28 cellular contexts compared by ENCODE assay signal in genomic region chr3:193502871-193503270, GRCh38. TPM values are rescaled to one million over a fixed set of nuclear protein-coding genes. Genes with fewer than 3 reads are reported as not detected.
"Had no signal": no experiment of that assay in that cellular context is flagged by ENCODE, and none has a peak within 500 bp of the region (broad histone marks: within the 10 kb centered on the region; RNA-seq: fewer than 3 reads in every experiment).

No MANE protein-coding gene starts in this region.

- H3K9me3 ChIP-seq: heart right ventricle, left ventricle myocardium inferior, neutrophil, right atrium auricular region, right lobe of liver, tibial nerve, vagina had no signal

- H3K9ac ChIP-seq: neural progenitor cell, parathyroid adenoma had no signal

- ATAC-seq: heart right ventricle; left colon; natural killer cell; right lobe of liver; stimulated activated memory B cell treated with anti-CD40 and anti-IgM and Interleukin-4, amounts not matched to agents 10 μg/mL and 1 μg/mL and 100 μg/mL, for 72 hours; stimulated activated naive CD8-positive, alpha-beta T cell treated with anti-CD3 and anti-CD28 coated beads, Interleukin-15, amount 100 ng/mL, for 72 hours had no signal

- H3K27me3 ChIP-seq: neural progenitor cell, neutrophil, right atrium auricular region, right lobe of liver, tibial nerve, vagina had no signal

- H3K27ac ChIP-seq: heart right ventricle, left ventricle myocardium inferior, neural progenitor cell, neutrophil, parathyroid adenoma, right atrium auricular region, right lobe of liver, tibial nerve, vagina had no signal

- H3K4me1 ChIP-seq: neural progenitor cell, right atrium auricular region, vagina had no signal

- DNase-seq: heart right ventricle; hippocampal formation; immature natural killer cell; kidney; left colon; left ventricle myocardium inferior; mammary epithelial cell; mesenchymal stem cell; naive B cell; natural killer cell; nephron progenitor cell; occipital lobe; right lobe of liver; stimulated activated CD4-positive, alpha-beta T cell treated with anti-CD3 and anti-CD28 coated beads, Interleukin-1b, Interleukin-23, amount 100 ng/mL, for 48 hours; stimulated activated CD4-positive, alpha-beta T cell treated with anti-CD3 and anti-CD28 coated beads, Interleukin-2, amount 100 ng/mL, for 48 hours; stimulated activated CD4-positive, alpha-beta T cell treated with anti-CD3 and anti-CD28 coated beads, Interleukin-4, amount 100 ng/mL, for 4 hours; stimulated activated CD8-positive, alpha-beta memory T cell treated with anti-CD3 and anti-CD28 coated beads, Interleukin-4, amount 100 ng/mL, for 48 hours; stimulated activated naive CD4-positive, alpha-beta T cell treated with Interleukin-2 at 50 U/mL for 16 hours; stimulated activated naive CD8-positive, alpha-beta T cell treated with anti-CD3 and anti-CD28 coated beads, Interleukin-15, amount 100 ng/mL, for 72 hours; substantia nigra had no signal

- H3K36me3 ChIP-seq: heart right ventricle, left ventricle myocardium inferior, neural progenitor cell, neutrophil, right atrium auricular region, right lobe of liver, tibial nerve, vagina had no signal

- H3K4me2 ChIP-seq: neural progenitor cell, smooth muscle cell had no signal

- H3K4me3 ChIP-seq: heart right ventricle, left ventricle myocardium inferior, neural progenitor cell, right atrium auricular region, right lobe of liver, smooth muscle cell, tibial nerve, vagina had no signal

RNA-seq across cellular contexts. Expression of gene ATP13A4, which starts 51.8 kb away (rescaled TPM):
- total RNA-seq: right atrium auricular region had no signal
